Comparison of ENCODE assay signal across 12 cellular contexts in the genomic region with DNA sequence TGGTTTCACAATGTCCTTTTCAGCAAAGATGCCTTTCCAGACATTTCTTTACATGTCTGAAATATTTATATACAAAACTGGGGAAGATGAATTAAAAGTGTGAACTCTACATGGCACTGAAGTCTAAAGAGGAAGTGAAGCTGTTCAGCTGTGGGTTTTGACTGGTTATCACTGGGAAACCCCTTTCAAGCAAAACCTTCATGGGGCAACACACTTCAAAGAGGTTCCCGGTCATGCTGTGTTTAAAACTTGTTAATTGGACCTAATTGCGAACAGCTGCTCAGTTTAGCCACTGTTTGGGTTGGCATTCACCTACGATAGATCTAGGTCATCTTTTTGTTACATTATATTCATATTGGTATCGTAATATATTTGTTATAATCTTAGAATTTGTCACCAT. TPM values are rescaled to one million over a fixed set of nuclear protein-coding genes. Genes with fewer than 3 reads are reported as not detected.
DNase-seq lines count a peak whose midpoint lies in the region; ATAC-seq lines count a peak whose summit lies in the region.
"Had no signal": no experiment of that assay in that cellular context is flagged by ENCODE, and none has a peak within 500 bp of the region (broad histone marks: within the 10 kb centered on the region; RNA-seq: fewer than 3 reads in every experiment).

No MANE protein-coding gene starts in this region.

- peaks cover under 1% of the 10 kb centered on the region for H3K9me3 Mint-ChIP-seq in activated T-cell treated with anti-CD3 and anti-CD28 coated beads, Interleukin-2, amount 50 U/mL, for 4 hours
- H3K9me3 Mint-ChIP-seq: activated CD4-positive, alpha-beta memory T cell treated with anti-CD3 and anti-CD28 coated beads, Interleukin-2, amount 10 ng/mL, durations not matched to agents 7 days and 5 days had no signal

- no peak overlapping the region for H3K4me3 Mint-ChIP-seq in activated T-cell treated with anti-CD3 and anti-CD28 coated beads, Interleukin-2, amount 50 U/mL, for 4 hours
- H3K4me3 Mint-ChIP-seq: activated CD4-positive, alpha-beta memory T cell treated with anti-CD3 and anti-CD28 coated beads, Interleukin-2, amount 10 ng/mL, durations not matched to agents 7 days and 5 days had no signal

- H3K36me3 Mint-ChIP-seq in activated T-cell treated with anti-CD3 and anti-CD28 coated beads, Interleukin-2, amount 50 U/mL, for 4 hours (ENCODE audit: insufficient read depth) = no peaks in the 10 kb centered on the region

- ATAC-seq in GM18520 (IDR thresholded peaks at IDR 0.05; ENCODE audit: unreplicated experiment) = peak; percentile 99
- ATAC-seq in GM21619 (IDR thresholded peaks at IDR 0.05; ENCODE audit: unreplicated experiment) = peak; percentile 96
- peak; percentile 86 for ATAC-seq in HG03196 (IDR thresholded peaks at IDR 0.05; ENCODE audit: unreplicated experiment)
- no peak for ATAC-seq in activated T-cell treated with anti-CD3 and anti-CD28 coated beads, Interleukin-2, amount 50 U/mL, for 4 hours
- ATAC-seq: esophagus mucosa had no signal

- peaks cover 4% of the 10 kb centered on the region for H3K27me3 Mint-ChIP-seq in activated T-cell treated with anti-CD3 and anti-CD28 coated beads, Interleukin-2, amount 50 U/mL, for 4 hours (ENCODE audit: low read depth)

- no peaks in the 10 kb centered on the region for H3K4me1 Mint-ChIP-seq in activated T-cell treated with anti-CD3 and anti-CD28 coated beads, Interleukin-2, amount 50 U/mL, for 4 hours (ENCODE audit: low read depth)
- H3K4me1 Mint-ChIP-seq: activated CD4-positive, alpha-beta memory T cell treated with anti-CD3 and anti-CD28 coated beads, Interleukin-2, amount 10 ng/mL, durations not matched to agents 7 days and 5 days had no signal

- DNase-seq in RPMI8226 (peak; percentile 39), ecto neural progenitor cell (ENCODE audit: low spot score) (no peak), 8988T (no peak)
- DNase-seq in stimulated activated CD4-positive, alpha-beta T cell treated with anti-CD3 and anti-CD28 coated beads, Interleukin-2, amount 100 ng/mL, for 48 hours = no peak
- DNase-seq in activated T-cell treated with anti-CD3 and anti-CD28 coated beads, Interleukin-2, amount 50 U/mL, for 4 hours = no peak
- DNase-seq: activated CD4-positive, alpha-beta memory T cell treated with anti-CD3 and anti-CD28 coated beads, Interleukin-2, amount 10 ng/mL, durations not matched to agents 7 days and 5 days; NCI-H1436 treated with DMSO at 0.1 percent for 48 hours had no signal

RNA-seq across cellular contexts. Expression of a gene that starts 20.0 kb away (rescaled TPM):
- total RNA-seq in activated T-cell treated with anti-CD3 and anti-CD28 coated beads, Interleukin-2, amount 50 U/mL, for 4 hours = not detected
- total RNA-seq: activated CD4-positive, alpha-beta memory T cell treated with anti-CD3 and anti-CD28 coated beads, Interleukin-2, amount 10 ng/mL, durations not matched to agents 7 days and 5 days; ascending aorta had no signal

Comparison
In these comparisons a context has a peak if more than half of its experiments do, and no peak if none do; other contexts are left out.
1. ATAC-seq: peak in GM18520 (single experiment), GM21619 (single experiment) and HG03196 (single experiment); none in activated T-cell treated with anti-CD3 and anti-CD28 coated beads, Interleukin-2, amount 50 U/mL, for 4 hours (0 of 2).